Comparison of ENCODE assay signal across 23 cellular contexts in genomic region chr12:118127867-118128266, GRCh38. TPM values are rescaled to one million over a fixed set of nuclear protein-coding genes. Genes with fewer than 3 reads are reported as not detected.
DNase-seq lines count a peak whose midpoint lies in the region; ATAC-seq, FAIRE-seq and TF ChIP-seq lines count a peak whose summit lies in the region.
"Had no signal": no experiment of that assay in that cellular context is flagged by ENCODE, and none has a peak within 500 bp of the region (broad histone marks: within the 10 kb centered on the region; RNA-seq: fewer than 3 reads in every experiment).

No MANE protein-coding gene starts in this region.

- TF ChIP-seq POLR2A in sigmoid colon (IDR thresholded peaks at IDR 0.05) (no peak), H54 (IDR thresholded peaks at IDR 0.05; ENCODE audit: low read depth, low read length) (no peak), prostate gland (IDR thresholded peaks at IDR 0.05) (no peak)

- no peak for ATAC-seq in upper lobe of right lung
- ATAC-seq: CD8-positive, alpha-beta T cell; GM12878; HCT116 had no signal

- no peaks in the 10 kb centered on the region for H3K27me3 ChIP-seq in sigmoid colon
- no peaks in the 10 kb centered on the region for H3K27me3 ChIP-seq in upper lobe of right lung
- no peaks in the 10 kb centered on the region for H3K27me3 ChIP-seq in prostate gland (replicated peaks; ENCODE audit: insufficient read depth)
- H3K27me3 ChIP-seq: BLaER1 had no signal

- peak; percentile 28 for DNase-seq in activated effector memory CD4-positive, alpha-beta T cell treated with anti-CD3 and anti-CD28 coated beads, Interleukin-2, amount 50 U/mL, for 16 hours
- no peak for DNase-seq in activated effector memory CD4-positive, alpha-beta T cell treated with Interleukin-2 at 50 U/mL for 16 hours
- peak; percentile 73 for DNase-seq in islet precursor cell
- peak; percentile 8 for DNase-seq in sigmoid colon
- peak; percentile 35 for DNase-seq in upper lobe of right lung
- no peak for DNase-seq in H54 (ENCODE audit: insufficient read length, low spot score)
- DNase-seq in NOMO-1 treated with DMSO at 0.1 percent for 48 hours (lab: John Stamatoyannopoulos, UW; ENCODE audit: unreplicated experiment) = no peak
- DNase-seq in prostate gland (ENCODE audit: low spot score) = no peak
- DNase-seq: Caco-2; CD4-positive, CD25-positive, alpha-beta regulatory T cell; CD8-positive, alpha-beta T cell; DMS79; EL; GDM1; GM23248; H9 had no signal

- 88 to 97% methylated on average over 5 of the region's 5 CpGs for WGBS in sigmoid colon, 2 donors
- WGBS in prostate gland = 98% methylated on average over 5 of the region's 5 CpGs

- no peak for TF ChIP-seq CTCF in sigmoid colon (IDR thresholded peaks at IDR 0.05)
- TF ChIP-seq CTCF in upper lobe of right lung (IDR thresholded peaks at IDR 0.05) = no peak
- TF ChIP-seq CTCF in prostate gland (IDR thresholded peaks at IDR 0.05) = no peak

- TF ChIP-seq EP300 in sigmoid colon (IDR thresholded peaks at IDR 0.05) = no peak

- H3K4me1 ChIP-seq in sigmoid colon (no peaks in the 10 kb centered on the region), upper lobe of right lung (no peaks in the 10 kb centered on the region), prostate gland (replicated peaks) (no peaks in the 10 kb centered on the region)

- no peak for FAIRE-seq in H54 (lab: Jason Lieb, UNC)
- FAIRE-seq: A204.1, GM12878, GM19239, H1 had no signal

- H3K4me3 ChIP-seq in sigmoid colon (no peak overlapping the region), upper lobe of right lung (no peak overlapping the region), prostate gland (no peak overlapping the region)
- H3K4me3 ChIP-seq: BLaER1, GM12878, GM23248 had no signal

- H3K36me3 ChIP-seq in sigmoid colon = no peaks in the 10 kb centered on the region
- no peaks in the 10 kb centered on the region for H3K36me3 ChIP-seq in upper lobe of right lung
- no peaks in the 10 kb centered on the region for H3K36me3 ChIP-seq in prostate gland
- H3K36me3 ChIP-seq: BLaER1 had no signal

- no peak overlapping the region for H3K27ac ChIP-seq in sigmoid colon
- H3K27ac ChIP-seq in upper lobe of right lung = no peak overlapping the region
- H3K27ac ChIP-seq in prostate gland = no peak overlapping the region
- H3K27ac ChIP-seq: 22Rv1, BLaER1, GM23248 had no signal

- no peaks in the 10 kb centered on the region for H3K9me3 ChIP-seq in sigmoid colon
- H3K9me3 ChIP-seq in upper lobe of right lung = no peaks in the 10 kb centered on the region
- no peaks in the 10 kb centered on the region for H3K9me3 ChIP-seq in prostate gland
- H3K9me3 ChIP-seq: Caco-2 had no signal

- intact Hi-C loops in sigmoid colon (cut with DNase I) = no loop called here
- intact Hi-C loops in upper lobe of right lung (cut with DNase I) = no loop called here
- intact Hi-C loops in prostate gland (cut with DNase I) = no loop called here

RNA-seq across cellular contexts. Expression of gene PEBP1, which starts 8.1 kb away (rescaled TPM):
- total RNA-seq in sigmoid colon (100 to 1,000 TPM; 202 to 339 (median 292) TPM), upper lobe of right lung (223 TPM), prostate gland (100 to 1,000 TPM; 538 to 621 TPM)
- 100 to 1,000 TPM; 215 to 358 (median 242) TPM for polyA plus RNA-seq in sigmoid colon

RNA-seq across cellular contexts. Expression of gene VSIG10, which starts 24.1 kb away (rescaled TPM):
- total RNA-seq in sigmoid colon = 10 to 100 TPM; 22.2 to 31.1 (median 23.5) TPM
- 10 to 100 TPM; 28.5 to 59.9 (median 34.2) TPM for polyA plus RNA-seq in sigmoid colon
- total RNA-seq in upper lobe of right lung = 52.4 TPM
- total RNA-seq in prostate gland = 10 to 100 TPM; 39.8 to 49.5 TPM

Comparison
In these comparisons a context has a peak if more than half of its experiments do, and no peak if none do; other contexts are left out.
1. DNase-seq: peak in activated effector memory CD4-positive, alpha-beta T cell treated with anti-CD3 and anti-CD28 coated beads, Interleukin-2, amount 50 U/mL, for 16 hours (single experiment), islet precursor cell (single experiment), sigmoid colon (single experiment) and upper lobe of right lung (single experiment); none in activated effector memory CD4-positive, alpha-beta T cell treated with Interleukin-2 at 50 U/mL for 16 hours (single experiment), H54 (single experiment), NOMO-1 treated with DMSO at 0.1 percent for 48 hours (single experiment) and prostate gland (single experiment).